Comparison of ENCODE assay signal across 1 cellular context in the genomic region with DNA sequence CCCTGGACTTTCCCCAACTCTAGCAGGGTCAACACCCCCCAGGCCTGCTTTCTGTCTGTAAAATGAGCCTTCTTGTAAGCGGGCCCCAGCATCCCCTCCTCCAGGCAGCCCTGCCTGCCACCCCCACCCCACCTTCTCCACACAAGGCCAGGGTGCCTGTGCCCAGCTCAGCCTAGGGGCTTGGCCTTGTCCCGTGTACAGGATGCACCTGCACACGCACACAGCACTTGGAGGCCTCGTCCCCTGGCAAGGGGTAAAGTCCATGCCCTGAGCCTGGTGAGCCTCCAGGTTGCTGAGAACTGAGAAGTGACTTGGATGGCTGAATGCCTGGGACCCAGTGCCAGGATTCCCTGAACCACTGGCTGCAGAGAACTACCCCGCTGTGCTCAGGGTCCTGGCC.
TF ChIP-seq lines count a peak whose summit lies in the region.

No MANE protein-coding gene starts in this region.

TF ChIP-seq in SK-N-SH, 30 proteins besides CTCF, POLR2A, EP300 and RAD21 (continued from another document):
- no peak for TF ChIP-seq IRF3 (IDR thresholded peaks at IDR 0.05; ENCODE audit: low read depth, low read length)
- TF ChIP-seq RCOR1 (IDR thresholded peaks at IDR 0.05; ENCODE audit: low read length) = no peak
- TF ChIP-seq GATA2 (CRISPR knock-in tag; IDR thresholded peaks at IDR 0.05) = no peak
- no peak for TF ChIP-seq REST (IDR thresholded peaks at IDR 0.05; ENCODE audit: low read depth, low read length)
- no peak for TF ChIP-seq EZH2phosphoT487 (IDR thresholded peaks at IDR 0.05; ENCODE audit: borderline replicate concordance, low read depth)
- TF ChIP-seq, protein P1, sequence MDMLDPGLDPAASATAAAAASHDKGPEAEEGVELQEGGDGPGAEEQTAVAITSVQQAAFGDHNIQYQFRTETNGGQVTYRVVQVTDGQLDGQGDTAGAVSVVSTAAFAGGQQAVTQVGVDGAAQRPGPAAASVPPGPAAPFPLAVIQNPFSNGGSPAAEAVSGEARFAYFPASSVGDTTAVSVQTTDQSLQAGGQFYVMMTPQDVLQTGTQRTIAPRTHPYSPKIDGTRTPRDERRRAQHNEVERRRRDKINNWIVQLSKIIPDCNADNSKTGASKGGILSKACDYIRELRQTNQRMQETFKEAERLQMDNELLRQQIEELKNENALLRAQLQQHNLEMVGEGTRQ (IDR thresholded peaks at IDR 0.05; ENCODE audit: borderline replicate concordance, low read depth, low read length) = no peak
- no peak for TF ChIP-seq GABPA (IDR thresholded peaks at IDR 0.05; ENCODE audit: low read depth)
- no peak for TF ChIP-seq POLR2AphosphoS5 (IDR thresholded peaks at IDR 0.05; ENCODE audit: low read depth, low read length)
- TF ChIP-seq YY1 (IDR thresholded peaks at IDR 0.05; ENCODE audit: low read depth) = no peak
- no peak for TF ChIP-seq JUND (IDR thresholded peaks at IDR 0.05)
- no peak for TF ChIP-seq RXRA (IDR thresholded peaks at IDR 0.05; ENCODE audit: borderline replicate concordance, low read depth)
